In genomic region chr7:90118546-90119177, GRCh38 we compare ENCODE assay signal across 8 cellular contexts. TPM values are rescaled to one million over a fixed set of nuclear protein-coding genes. Genes with fewer than 3 reads are reported as not detected.
DNase-seq lines count a peak whose midpoint lies in the region; ATAC-seq and TF ChIP-seq lines count a peak whose summit lies in the region.
"Not testable (repeated sequence)": the region's sequence is repeated elsewhere in the genome, so short reads cannot be mapped to it uniquely, and the experiment has no call there.

No MANE protein-coding gene starts in this region.

- not testable (repeated sequence) for H3K9me3 ChIP-seq in HUES64 (ENCODE audit: insufficient read depth, low read depth, low read length); spleen

- not testable (repeated sequence) for H3K27ac ChIP-seq in HUES64 (ENCODE audit: low read depth, low read length); spleen

- H3K36me3 ChIP-seq in HUES64 (ENCODE audit: insufficient read depth, low read length); spleen: not testable (repeated sequence)

- peaks cover 28% of the 10 kb centered on the region for H3K27me3 ChIP-seq in HUES64 (ENCODE audit: insufficient read depth, low read length)
- peaks cover 0 to 28% (median 18%) of the 10 kb centered on the region in 7 donors for H3K27me3 ChIP-seq in spleen (replicated peaks in 1 of 7)

- H3K9ac ChIP-seq in HUES64 (ENCODE audit: low read depth, low read length): not testable (repeated sequence)

- H3K4me3 Mint-ChIP-seq in activated B cell treated with CpG ODN at 0.5 μM for 24 hours: peak overlapping the region; percentile 65
- H3K4me3 Mint-ChIP-seq in nephron progenitor cell: peak overlapping the region; percentile 80

- 3% methylated on average over 48 of the region's 48 CpGs for WGBS in HUES64
- WGBS in spleen, 5 donors: 2 to 7% (median 3%) methylated on average over 37 to 48 of the region's 48 CpGs

- H3K4me3 ChIP-seq in AG04449 (ENCODE audit: low read depth, low read length): peak overlapping the region; percentile 46
- H3K4me3 ChIP-seq in HUES64 (ENCODE audit: low read length): peak overlapping the region; percentile 46
- peak overlapping the region in 7 of 8 donors; percentile 36 to 63 (median 38) for H3K4me3 ChIP-seq in spleen

- POLR2A ChIA-PET in AG04449 (lab: Yijun Ruan, JAX); activated B cell treated with CpG ODN at 0.5 μM for 24 hours (lab: Charles Lee): not testable (repeated sequence)

- not testable (repeated sequence) for H3K9me3 Mint-ChIP-seq in activated B cell treated with CpG ODN at 0.5 μM for 24 hours, nephron progenitor cell

- not testable (repeated sequence) for H3K27ac Mint-ChIP-seq in activated B cell treated with CpG ODN at 0.5 μM for 24 hours, nephron progenitor cell

- intact Hi-C loops in activated B cell treated with CpG ODN at 0.5 μM for 24 hours (cut with micrococcal nuclease); spleen (cut with DNase I; ENCODE audit: low total_unique reads): not testable (repeated sequence)

- not testable (repeated sequence) for H3K4me1 Mint-ChIP-seq in activated B cell treated with CpG ODN at 0.5 μM for 24 hours, nephron progenitor cell

- not testable (repeated sequence) for ATAC-seq in activated B cell treated with CpG ODN at 0.5 μM for 24 hours (ENCODE audit: low read depth)

- H3K27me3 Mint-ChIP-seq in activated B cell treated with CpG ODN at 0.5 μM for 24 hours (peaks cover 26% of the 10 kb centered on the region), nephron progenitor cell (ENCODE audit: low read depth, poor library complexity) (peaks cover 27% of the 10 kb centered on the region)

- H3K36me3 Mint-ChIP-seq in activated B cell treated with CpG ODN at 0.5 μM for 24 hours (ENCODE audit: low read depth); nephron progenitor cell (ENCODE audit: low read depth): not testable (repeated sequence)

- DNase-seq in AG04449 (ENCODE audit: low read depth, low spot score); activated B cell treated with CpG ODN at 0.5 μM for 24 hours; spleen: not testable (repeated sequence)
- DNase-seq in astrocyte of the hippocampus (ENCODE audit: low read depth, low spot score) (peak; percentile 40), fibroblast of gingiva (ENCODE audit: low read depth) (peak; percentile 14), inferior parietal cortex (ENCODE audit: extremely low spot score) (peak; percentile 20), nephron progenitor cell (peak; percentile 29)

- TF ChIP-seq CTCF in AG04449 (IDR thresholded peaks at IDR 0.05; ENCODE audit: insufficient read depth, low read length, missing control alignments); activated B cell treated with CpG ODN at 0.5 μM for 24 hours (IDR thresholded peaks at IDR 0.05); nephron progenitor cell (IDR thresholded peaks at IDR 0.05); spleen (IDR thresholded peaks at IDR 0.05 in 8 of 11, conservative IDR thresholded peaks at IDR 0.05 in 3 of 11): not testable (repeated sequence)

- not testable (repeated sequence) for TF ChIP-seq POLR2A in spleen (IDR thresholded peaks at IDR 0.05)

- CTCF ChIA-PET in AG04449 (lab: Yijun Ruan, JAX): interaction anchor here (0.7 kb wide), 1 partner anchor 1875 kb away, joined by 3 read pairs; no protein-coding TSS in a partner anchor
- CTCF ChIA-PET in activated B cell treated with CpG ODN at 0.5 μM for 24 hours (lab: Charles Lee): not testable (repeated sequence)

- not testable (repeated sequence) for H3K4me1 ChIP-seq in HUES64 (ENCODE audit: insufficient read depth, low read length)
- H3K4me1 ChIP-seq in spleen: peaks cover 4 to 18% (median 14%) of the 10 kb centered on the region in 6 donors

RNA-seq across cellular contexts. Expression of gene STEAP1, which starts 35.6 kb away (rescaled TPM):
- polyA plus RNA-seq in HUES64 (2013, experiment 1 of 2): 6.9 TPM
- 5.3 TPM for polyA plus RNA-seq in HUES64 (2013, experiment 2 of 2)
- total RNA-seq in activated B cell treated with CpG ODN at 0.5 μM for 24 hours: 0.80 and 0.86 TPM in 2 replicates
- total RNA-seq in spleen: 10 to 100 TPM in 1 of 7 donors, 1 to 10 TPM in 6; 1.5 to 12.3 (median 4.4) TPM
- 1 to 10 TPM in 2 of 3 donors, under 1 TPM in 1; 0.67 to 1.7 (median 1.7) TPM for polyA plus RNA-seq in spleen
